In the genomic region with DNA sequence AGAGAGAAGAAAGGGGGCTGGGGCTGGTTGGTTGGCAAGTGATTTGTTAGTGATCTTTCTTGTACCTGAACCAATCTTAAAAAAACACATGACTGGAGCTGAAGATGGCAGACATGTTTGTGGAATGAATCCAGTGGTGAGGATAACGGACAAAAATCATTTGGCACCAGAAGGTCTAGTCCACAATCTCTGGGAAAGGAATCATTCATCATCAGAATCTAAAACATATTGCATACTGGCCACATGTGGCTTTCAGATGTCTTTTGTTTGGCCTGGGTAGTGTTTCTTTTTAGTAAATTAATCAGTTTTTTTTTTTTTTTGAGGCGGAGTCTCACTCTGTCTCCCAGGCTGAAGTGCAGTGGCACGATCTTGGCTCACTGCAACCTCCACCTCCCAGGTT, we compare ENCODE assay signal across 25 cellular contexts.
"Had no signal": no experiment of that assay in that cellular context is flagged by ENCODE, and none has a peak within 500 bp of the region (broad histone marks: within the 10 kb centered on the region; RNA-seq: fewer than 3 reads in every experiment).

No MANE protein-coding gene starts in this region.

- H3K27ac Mint-ChIP-seq: nephron; stimulated activated effector memory CD8-positive, alpha-beta T cell treated with anti-CD3 and anti-CD28 coated beads, Interleukin-12 subunit alpha, Interleukin-12 subunit beta, amount 100 ng/mL, for 72 hours had no signal

- H3K27me3 Mint-ChIP-seq: naive B cell had no signal

- H3K27me3 ChIP-seq: colonic mucosa, right lobe of liver, tibial artery, upper lobe of left lung, uterus had no signal

- H3K36me3 ChIP-seq: colonic mucosa, right lobe of liver, uterus had no signal

- ATAC-seq: left colon; left ventricle myocardium superior; psoas muscle; right lobe of liver; stimulated activated effector memory CD8-positive, alpha-beta T cell treated with anti-CD3 and anti-CD28 coated beads, Interleukin-12 subunit alpha, Interleukin-12 subunit beta, amount 100 ng/mL, for 72 hours; stimulated activated naive CD8-positive, alpha-beta T cell treated with anti-CD3 and anti-CD28 coated beads, Interleukin-15, Interleukin-2, amounts not matched to agents 100 U/mL and 50 U/mL, for 24 hours had no signal

- H3K36me3 Mint-ChIP-seq: naive B cell had no signal

- H3K27ac ChIP-seq: colonic mucosa, parathyroid adenoma, psoas muscle, right lobe of liver, tibial artery, upper lobe of left lung, uterus had no signal

- H3K9me3 ChIP-seq: colonic mucosa, psoas muscle, right lobe of liver, tibial artery, upper lobe of left lung, uterus had no signal

- H3K4me3 Mint-ChIP-seq: naive B cell; nephron; stimulated activated effector memory CD8-positive, alpha-beta T cell treated with anti-CD3 and anti-CD28 coated beads, Interleukin-12 subunit alpha, Interleukin-12 subunit beta, amount 100 ng/mL, for 72 hours had no signal

- H3K9me3 Mint-ChIP-seq: naive B cell; nephron; stimulated activated effector memory CD8-positive, alpha-beta T cell treated with anti-CD3 and anti-CD28 coated beads, Interleukin-12 subunit alpha, Interleukin-12 subunit beta, amount 100 ng/mL, for 72 hours had no signal

- H3K4me3 ChIP-seq: colonic mucosa, lung, psoas muscle, right lobe of liver, tibial artery, upper lobe of left lung, uterus had no signal

- DNase-seq: colonic mucosa; dermis blood vessel endothelial cell; erythroblast; foreskin melanocyte; head of caudate nucleus; hippocampal formation; left colon; left ventricle myocardium superior; mesenchymal stem cell; midbrain; naive B cell; occipital lobe; psoas muscle; retina; right lobe of liver; stimulated activated CD4-positive, alpha-beta T cell treated with anti-CD3 and anti-CD28 coated beads, Interleukin-4, amount 100 ng/mL, for 1 hour; stimulated activated CD8-positive, alpha-beta memory T cell treated with anti-CD3 and anti-CD28 coated beads, Interleukin-4, amount 100 ng/mL, for 48 hours; stimulated activated naive CD8-positive, alpha-beta T cell treated with anti-CD3 and anti-CD28 coated beads, Interleukin-15, Interleukin-2, amounts not matched to agents 100 U/mL and 50 U/mL, for 24 hours; tibial artery; upper lobe of left lung; uterus had no signal

- H3K4me1 ChIP-seq: colonic mucosa, parathyroid adenoma, psoas muscle, right lobe of liver, uterus had no signal
